In genomic region chr19:5294403-5295160, GRCh38 we compare ENCODE assay signal across 1 cellular context.
TF ChIP-seq lines count a peak whose summit lies in the region.

No MANE protein-coding gene starts in this region.

TF ChIP-seq in GM12878, 131 proteins besides CTCF, POLR2A, EP300 and RAD21:
- TF ChIP-seq SP1 (IDR thresholded peaks at IDR 0.05; ENCODE audit: low read depth, low read length) (no peak), CUX1 (IDR thresholded peaks at IDR 0.05; ENCODE audit: insufficient replicate concordance, low read depth, low read length) (no peak), GATAD2B (conservative IDR thresholded peaks at IDR 0.05; ENCODE audit: low read depth) (no peak), DPF2 (IDR thresholded peaks at IDR 0.05) (0 out of 2 replicates have a peak, but pooled peaks have one; percentile 46), MLLT1 (IDR thresholded peaks at IDR 0.05) (no peak), ELK1 (IDR thresholded peaks at IDR 0.05; ENCODE audit: low read depth, low read length) (no peak), ZBED1 (IDR thresholded peaks at IDR 0.05; ENCODE audit: borderline replicate concordance) (no peak), RB1 (IDR thresholded peaks at IDR 0.05; ENCODE audit: borderline replicate concordance) (no peak)
